ENCODE assay signal across 8 cellular contexts in the genomic region with DNA sequence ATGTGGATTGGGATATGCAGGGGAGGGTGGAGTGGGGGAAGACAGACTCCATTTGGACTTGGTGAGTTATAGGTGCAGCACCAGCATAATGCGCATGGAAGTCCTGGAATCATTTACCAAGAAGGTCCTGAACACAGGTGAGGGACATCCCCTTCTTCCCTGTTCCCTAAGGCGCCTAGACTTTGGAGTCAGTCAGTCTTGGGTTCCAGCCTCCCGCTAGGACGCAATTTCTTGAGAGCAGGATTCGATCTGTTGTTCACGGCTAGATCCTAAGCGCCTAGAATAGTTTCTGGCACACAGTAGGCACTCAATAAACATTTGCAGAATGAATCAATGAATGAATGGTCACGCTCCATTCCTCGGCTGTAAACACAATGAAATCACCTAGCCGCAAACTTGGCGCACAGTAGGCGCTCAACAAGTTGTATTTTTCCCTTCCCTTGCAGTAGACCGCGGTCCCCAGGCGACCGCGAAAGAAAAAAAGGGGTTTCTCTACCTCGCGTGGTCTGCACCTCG. TPM values are rescaled to one million over a fixed set of nuclear protein-coding genes. Genes with fewer than 3 reads are reported as not detected.
DNase-seq lines count a peak whose midpoint lies in the region; ATAC-seq and TF ChIP-seq lines count a peak whose summit lies in the region.

No MANE protein-coding gene starts in this region.

- H3K27me3 ChIP-seq in CD4-positive, alpha-beta memory T cell (ENCODE audit: insufficient read depth, low read length): peaks cover 5% of the 10 kb centered on the region
- H3K27me3 ChIP-seq in HUES64 (ENCODE audit: insufficient read depth, low read length) (peaks cover 53% of the 10 kb centered on the region), dorsolateral prefrontal cortex (no peaks in the 10 kb centered on the region), neural progenitor cell (peaks cover 76% of the 10 kb centered on the region)

- H3K79me2 ChIP-seq in neural progenitor cell (ENCODE audit: low read depth): no peaks in the 10 kb centered on the region

- H3K4me3 ChIP-seq in CD4-positive, alpha-beta memory T cell (ENCODE audit: low read length in 2 of 2): peak overlapping the region in 1 of 2 donors; percentile 8
- H3K4me3 ChIP-seq in HUES64 (ENCODE audit: low read length): peak overlapping the region; percentile 62
- H3K4me3 ChIP-seq in dorsolateral prefrontal cortex: peak overlapping the region; percentile 62 to 96 (median 82)
- H3K4me3 ChIP-seq in neural progenitor cell: peak overlapping the region; percentile 66

- no peaks in the 10 kb centered on the region for H3K9me3 ChIP-seq in CD4-positive, alpha-beta memory T cell (ENCODE audit: control insufficient read depth in 1 of 2, low read length in 2 of 2)
- no peaks in the 10 kb centered on the region for H3K9me3 ChIP-seq in HUES64 (ENCODE audit: insufficient read depth, low read depth, low read length)
- H3K9me3 ChIP-seq in neural progenitor cell (ENCODE audit: low read depth): no peaks in the 10 kb centered on the region

- H3K4me3 Mint-ChIP-seq in CD4-positive, alpha-beta memory T cell: peak overlapping the region; percentile 67 to 84 (median 77)
- H3K4me3 Mint-ChIP-seq in neural progenitor cell: peak overlapping the region; percentile 89

- no peak for TF ChIP-seq CTCF in dorsolateral prefrontal cortex (IDR thresholded peaks at IDR 0.05 in 54 of 56, conservative IDR thresholded peaks at IDR 0.05 in 2 of 56; ENCODE audit: low read depth in 1 of 56, partially characterized antibody in 56 of 56)
- no peak for TF ChIP-seq CTCF in neural progenitor cell (IDR thresholded peaks at IDR 0.05)

- H3K4me2 ChIP-seq in neural progenitor cell: peak overlapping the region; percentile 95

- peak overlapping the region; percentile 81 for H2AFZ ChIP-seq in neural progenitor cell (replicated peaks)

- ATAC-seq in GM18909 (IDR thresholded peaks at IDR 0.05; ENCODE audit: poor library complexity, unreplicated experiment): no peak

- peaks cover 14% of the 10 kb centered on the region for H3K4me1 ChIP-seq in CD4-positive, alpha-beta memory T cell (ENCODE audit: insufficient read depth, low read length)
- peaks cover 28% of the 10 kb centered on the region for H3K4me1 ChIP-seq in HUES64 (ENCODE audit: insufficient read depth, low read length)
- H3K4me1 ChIP-seq in neural progenitor cell: peaks cover 11% of the 10 kb centered on the region

- no peaks in the 10 kb centered on the region for H3K36me3 Mint-ChIP-seq in CD4-positive, alpha-beta memory T cell
- H3K36me3 Mint-ChIP-seq in neural progenitor cell: no peaks in the 10 kb centered on the region

- peaks cover 10% of the 10 kb centered on the region for H4K20me1 ChIP-seq in neural progenitor cell (ENCODE audit: low read depth)

- DNase-seq in CD4-positive, alpha-beta memory T cell: no peak
- no peak for DNase-seq in dorsolateral prefrontal cortex
- no peak for DNase-seq in neural progenitor cell (ENCODE audit: low spot score)
- DNase-seq in NCI-H526 treated with DMSO at 0.1 percent for 48 hours (lab: John Stamatoyannopoulos, UW): no peak
- DNase-seq in activated effector memory CD4-positive, alpha-beta T cell treated with Interleukin-2 at 50 U/mL for 16 hours: no peak
- no peak for DNase-seq in putamen (ENCODE audit: low spot score)

- H3K9me3 Mint-ChIP-seq in CD4-positive, alpha-beta memory T cell: peaks cover 0 to 2% (median 0%) of the 10 kb centered on the region in 8 donors
- no peaks in the 10 kb centered on the region for H3K9me3 Mint-ChIP-seq in neural progenitor cell

- peaks cover 9 to 18% (median 14%) of the 10 kb centered on the region in 4 donors for H3K4me1 Mint-ChIP-seq in CD4-positive, alpha-beta memory T cell
- peaks cover 33% of the 10 kb centered on the region for H3K4me1 Mint-ChIP-seq in neural progenitor cell

- peaks cover 33 to 44% of the 10 kb centered on the region in 2 donors for H3K27me3 Mint-ChIP-seq in CD4-positive, alpha-beta memory T cell
- peaks cover 23% of the 10 kb centered on the region for H3K27me3 Mint-ChIP-seq in neural progenitor cell (ENCODE audit: insufficient read depth, low read depth)

- peaks cover 21% of the 10 kb centered on the region for H3F3A ChIP-seq in neural progenitor cell (ENCODE audit: low read depth)

- 14% methylated on average over 20 of the region's 20 CpGs for WGBS in HUES64

- no peak overlapping the region for H3K27ac ChIP-seq in CD4-positive, alpha-beta memory T cell (ENCODE audit: low read depth, low read length)
- H3K27ac ChIP-seq in HUES64 (ENCODE audit: low read depth, low read length) (no peak overlapping the region), dorsolateral prefrontal cortex (peak overlapping the region in 45 of 59 donors; percentile 21 to 92 (median 79)), neural progenitor cell (no peak overlapping the region)

- intact Hi-C loops in CD4-positive, alpha-beta memory T cell (cut with micrococcal nuclease): no loop called here
- intact Hi-C loops in dorsolateral prefrontal cortex (cut with DNase I): no loop called here

- H3K27ac Mint-ChIP-seq in CD4-positive, alpha-beta memory T cell: no peak overlapping the region
- peak overlapping the region; percentile 31 for H3K27ac Mint-ChIP-seq in neural progenitor cell

- POLR2A ChIA-PET in CD4-positive, alpha-beta memory T cell (lab: Charles Lee; ENCODE audit: partially characterized antibody): no interaction called here

- CTCF ChIA-PET in CD4-positive, alpha-beta memory T cell (lab: Charles Lee; ENCODE audit: partially characterized antibody): no interaction called here

- H3K9ac ChIP-seq in HUES64 (ENCODE audit: low read depth, low read length) (peak overlapping the region; percentile 84), neural progenitor cell (no peak overlapping the region)

- H3K36me3 ChIP-seq in CD4-positive, alpha-beta memory T cell (ENCODE audit: insufficient read depth, low read length): no peaks in the 10 kb centered on the region
- H3K36me3 ChIP-seq in HUES64 (ENCODE audit: insufficient read depth, low read length): no peaks in the 10 kb centered on the region
- H3K36me3 ChIP-seq in neural progenitor cell: no peaks in the 10 kb centered on the region

RNA-seq across cellular contexts. Expression of a gene that starts 1.0 kb away (rescaled TPM):
- total RNA-seq in CD4-positive, alpha-beta memory T cell: 1 to 10 TPM; 1.3 to 1.9 TPM
- polyA plus RNA-seq in CD4-positive, alpha-beta memory T cell: not detected
- 63.7 TPM for polyA plus RNA-seq in HUES64 (2013, experiment 1 of 2)
- polyA plus RNA-seq in HUES64 (2013, experiment 2 of 2): 66.6 TPM
- total RNA-seq in dorsolateral prefrontal cortex (100 to 1,000 TPM in 1 of 120 experiments, 10 to 100 TPM in 119; 27.3 to 168 (median 54.4) TPM), neural progenitor cell (ENCODE audit: low replicate concordance) (28.8 and 31.5 TPM in 2 replicates)

Comparison
In these comparisons a context has a peak if more than half of its experiments do, and no peak if none do; other contexts are left out.
1. H3K27ac ChIP-seq: peak in dorsolateral prefrontal cortex (45 of 59); none in CD4-positive, alpha-beta memory T cell (single experiment), HUES64 (single experiment) and neural progenitor cell (single experiment).
2. RNA of a gene that starts 1.0 kb away (total RNA-seq): 27.3 to 168 TPM in dorsolateral prefrontal cortex and 28.8 to 31.5 TPM in neural progenitor cell; 1.3 to 1.9 TPM in CD4-positive, alpha-beta memory T cell; every median in the first group is over 4 times any median in the second.